In the genomic region with DNA sequence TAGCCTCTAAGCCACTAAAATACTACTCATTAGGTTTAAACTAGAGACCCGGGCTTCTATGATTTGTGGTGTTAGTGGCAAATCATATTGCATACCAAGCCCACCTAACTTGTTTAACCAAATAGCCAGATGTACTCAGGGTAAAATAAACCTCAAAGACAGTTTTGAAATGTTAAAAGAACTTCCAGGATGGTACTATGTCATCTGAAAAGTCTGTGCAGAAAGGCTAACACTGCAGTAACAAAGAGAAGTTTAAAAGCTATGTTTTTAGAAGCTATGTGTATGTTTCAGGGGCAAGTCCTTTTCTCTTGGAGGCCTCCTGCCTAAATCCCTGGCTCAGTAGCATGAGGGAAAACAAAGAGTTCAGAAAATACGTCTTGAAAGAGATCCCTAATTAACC, we compare ENCODE assay signal across 16 cellular contexts.
DNase-seq lines count a peak whose midpoint lies in the region; ATAC-seq and TF ChIP-seq lines count a peak whose summit lies in the region.
"Had no signal": no experiment of that assay in that cellular context is flagged by ENCODE, and none has a peak within 500 bp of the region (broad histone marks: within the 10 kb centered on the region; RNA-seq: fewer than 3 reads in every experiment).

No MANE protein-coding gene starts in this region.

- no peak overlapping the region for H3K23ac ChIP-seq in mesenchymal stem cell (ENCODE audit: low read length in 2 of 2)

- H3K9ac ChIP-seq in OCI-LY1 (ENCODE audit: low read length), result no peak overlapping the region
- H3K9ac ChIP-seq in mesenchymal stem cell (ENCODE audit: low read length), result no peak overlapping the region

- no peak for DNase-seq in stimulated activated naive CD8-positive, alpha-beta T cell treated with anti-CD3 and anti-CD28 coated beads, Interleukin-15, Interleukin-2, amounts not matched to agents 100 U/mL and 50 U/mL, for 24 hours
- peak; percentile 13 for DNase-seq in mesenchymal stem cell
- no peak for DNase-seq in iPS-NIHi11 (ENCODE audit: low spot score)
- no peak for DNase-seq in NK-92 treated with Interleukin-12 subunit alpha and Interleukin-12 subunit beta, amount 100 ng/mL, for 24 hours (lab: John Stamatoyannopoulos, UW)
- DNase-seq in immature natural killer cell, result no peak
- DNase-seq: NCI-H1105, NCI-H2081, NCI-H748 treated with DMSO at 0.1 percent for 48 hours, Peyer's patch, Right ventricle myocardium superior had no signal

- H3K4me3 Mint-ChIP-seq in stimulated activated naive CD8-positive, alpha-beta T cell treated with anti-CD3 and anti-CD28 coated beads, Interleukin-15, Interleukin-2, amounts not matched to agents 100 ng/mL and 50 ng/mL, for 24 hours, result no peak overlapping the region
- no peak overlapping the region for H3K4me3 Mint-ChIP-seq in immature natural killer cell
- H3K4me3 Mint-ChIP-seq: B cell, GM23338 had no signal

- H3K4me1 ChIP-seq in OCI-LY1 (ENCODE audit: insufficient read depth, low read length, severe bottlenecking), result peaks cover 42% of the 10 kb centered on the region
- no peaks in the 10 kb centered on the region for H3K4me1 ChIP-seq in mesenchymal stem cell (ENCODE audit: control insufficient read depth, insufficient read depth, low read depth, low read length)
- H3K4me1 ChIP-seq: Peyer's patch had no signal

- H3K18ac ChIP-seq in mesenchymal stem cell (ENCODE audit: low read depth in 1 of 2, low read length in 2 of 2), result no peak overlapping the region

- ATAC-seq in stimulated activated naive CD8-positive, alpha-beta T cell treated with anti-CD3 and anti-CD28 coated beads, Interleukin-15, Interleukin-2, amounts not matched to agents 100 U/mL and 50 U/mL, for 24 hours, result no peak
- ATAC-seq: GM12878, GM23338, K562 had no signal

- no peak overlapping the region for H2BK5ac ChIP-seq in mesenchymal stem cell (ENCODE audit: low read depth, low read length, poor library complexity, severe bottlenecking)

- H2BK15ac ChIP-seq in mesenchymal stem cell (ENCODE audit: low read depth, poor library complexity, severe bottlenecking), result no peak overlapping the region

- H3K4me2 ChIP-seq in OCI-LY1 (ENCODE audit: low read length), result no peak overlapping the region
- H3K4me2 ChIP-seq in mesenchymal stem cell (ENCODE audit: low read length, poor library complexity, severe bottlenecking), result no peak overlapping the region
- H3K4me2 ChIP-seq: GM23338 had no signal

- no peaks in the 10 kb centered on the region for H3K79me1 ChIP-seq in mesenchymal stem cell (replicated peaks; ENCODE audit: low read length, poor library complexity, severe bottlenecking)

- no peaks in the 10 kb centered on the region for H3K27me3 Mint-ChIP-seq in stimulated activated naive CD8-positive, alpha-beta T cell treated with anti-CD3 and anti-CD28 coated beads, Interleukin-15, Interleukin-2, amounts not matched to agents 100 ng/mL and 50 ng/mL, for 24 hours
- peaks cover 0 to 2% (median 2%) of the 10 kb centered on the region in 3 donors for H3K27me3 Mint-ChIP-seq in immature natural killer cell (ENCODE audit: low read depth in 3 of 3)
- H3K27me3 Mint-ChIP-seq: B cell had no signal

- H3K4me1 Mint-ChIP-seq in stimulated activated naive CD8-positive, alpha-beta T cell treated with anti-CD3 and anti-CD28 coated beads, Interleukin-15, Interleukin-2, amounts not matched to agents 100 ng/mL and 50 ng/mL, for 24 hours (ENCODE audit: low read depth), result peaks cover 44% of the 10 kb centered on the region
- H3K4me1 Mint-ChIP-seq in immature natural killer cell, result no peaks in the 10 kb centered on the region
- H3K4me1 Mint-ChIP-seq: B cell had no signal

- H2AK5ac ChIP-seq in mesenchymal stem cell (ENCODE audit: low read length, severe bottlenecking), result no peak overlapping the region

- H3F3A ChIP-seq in OCI-LY1 (ENCODE audit: insufficient read depth, low read length), result no peaks in the 10 kb centered on the region

- H3K9me3 ChIP-seq in OCI-LY1 (ENCODE audit: low read length) (no peaks in the 10 kb centered on the region), mesenchymal stem cell (ENCODE audit: control insufficient read depth, low read length) (no peaks in the 10 kb centered on the region)
- H3K9me3 ChIP-seq: Peyer's patch had no signal

- no peaks in the 10 kb centered on the region for H3K79me2 ChIP-seq in OCI-LY1 (ENCODE audit: insufficient read depth, low read length)

- H3K4me3 ChIP-seq in OCI-LY1 (ENCODE audit: low read depth, low read length, poor library complexity, severe bottlenecking) (no peak overlapping the region), mesenchymal stem cell (ENCODE audit: insufficient read depth in 1 of 2, low read depth in 1 of 2, low read length in 2 of 2) (no peak overlapping the region)
- H3K4me3 ChIP-seq: GM12878, GM23338, K562, Peyer's patch had no signal

- peak overlapping the region; percentile 0; the same call in 1 of the 2 replicates for H2AFZ ChIP-seq in OCI-LY1 (ENCODE audit: low read length)
- H2AFZ ChIP-seq in mesenchymal stem cell (ENCODE audit: low read depth, low read length), result no peak overlapping the region
- H2AFZ ChIP-seq: GM23338 had no signal

- H4K91ac ChIP-seq in mesenchymal stem cell (ENCODE audit: low read length), result no peak overlapping the region

- no peak overlapping the region for H3K14ac ChIP-seq in mesenchymal stem cell (ENCODE audit: low read length in 2 of 2)

- no peaks in the 10 kb centered on the region for H4K20me1 ChIP-seq in OCI-LY1 (ENCODE audit: insufficient read depth, low read length)

- H2BK12ac ChIP-seq in mesenchymal stem cell (ENCODE audit: low read length in 2 of 2), result no peak overlapping the region

- peak overlapping the region; percentile 15 for H3K27ac Mint-ChIP-seq in stimulated activated naive CD8-positive, alpha-beta T cell treated with anti-CD3 and anti-CD28 coated beads, Interleukin-15, Interleukin-2, amounts not matched to agents 100 ng/mL and 50 ng/mL, for 24 hours
- no peak overlapping the region for H3K27ac Mint-ChIP-seq in immature natural killer cell
- H3K27ac Mint-ChIP-seq: B cell, GM23338 had no signal

- no peak overlapping the region for H2BK120ac ChIP-seq in mesenchymal stem cell (ENCODE audit: low read depth, low read length)

- no peaks in the 10 kb centered on the region for H3K9me2 ChIP-seq in OCI-LY1 (ENCODE audit: low read depth, low read length)

- no peaks in the 10 kb centered on the region for H3K9me3 Mint-ChIP-seq in stimulated activated naive CD8-positive, alpha-beta T cell treated with anti-CD3 and anti-CD28 coated beads, Interleukin-15, Interleukin-2, amounts not matched to agents 100 ng/mL and 50 ng/mL, for 24 hours
- no peaks in the 10 kb centered on the region for H3K9me3 Mint-ChIP-seq in immature natural killer cell
- H3K9me3 Mint-ChIP-seq: GM23338 had no signal

- no peaks in the 10 kb centered on the region for H3K36me3 Mint-ChIP-seq in stimulated activated naive CD8-positive, alpha-beta T cell treated with anti-CD3 and anti-CD28 coated beads, Interleukin-15, Interleukin-2, amounts not matched to agents 100 ng/mL and 50 ng/mL, for 24 hours (ENCODE audit: low read depth)
- peaks cover 0 to 5% (median 0%) of the 10 kb centered on the region in 3 donors for H3K36me3 Mint-ChIP-seq in immature natural killer cell

- H3K27ac ChIP-seq in OCI-LY1 (ENCODE audit: low read depth, low read length, poor library complexity, severe bottlenecking) (no peak overlapping the region), mesenchymal stem cell (ENCODE audit: low read length, poor library complexity, severe bottlenecking) (no peak overlapping the region)
- H3K27ac ChIP-seq: Peyer's patch had no signal

- H3K4ac ChIP-seq in mesenchymal stem cell (ENCODE audit: low read depth in 1 of 2, low read length in 2 of 2), result no peak overlapping the region

- H4K8ac ChIP-seq in mesenchymal stem cell (ENCODE audit: low read length), result no peak overlapping the region

- H3K27me3 ChIP-seq in OCI-LY1 (ENCODE audit: insufficient read depth, low read length) (no peaks in the 10 kb centered on the region), mesenchymal stem cell (ENCODE audit: control insufficient read depth in 1 of 2, insufficient read depth in 1 of 2, low read length in 2 of 2) (no peaks in the 10 kb centered on the region)
- H3K27me3 ChIP-seq: Peyer's patch had no signal

- WGBS in mesenchymal stem cell, result no CpG with 5 or more reads among the region's 2 CpGs

- H3K36me3 ChIP-seq in OCI-LY1 (ENCODE audit: insufficient read depth, low read length) (no peaks in the 10 kb centered on the region), mesenchymal stem cell (ENCODE audit: control insufficient read depth in 1 of 2, insufficient read depth in 2 of 2, low read depth in 1 of 2, low read length in 2 of 2) (no peaks in the 10 kb centered on the region)
- H3K36me3 ChIP-seq: Peyer's patch had no signal

- TF ChIP-seq CTCF in OCI-LY1 (IDR thresholded peaks at IDR 0.05; ENCODE audit: low read length), result no peak
